ENCODE assay signal across 22 cellular contexts in genomic region chr4:116953947-116954346, GRCh38.
DNase-seq lines count a peak whose midpoint lies in the region; TF ChIP-seq lines count a peak whose summit lies in the region.
"Had no signal": no experiment of that assay in that cellular context is flagged by ENCODE, and none has a peak within 500 bp of the region (broad histone marks: within the 10 kb centered on the region; RNA-seq: fewer than 3 reads in every experiment).

No MANE protein-coding gene starts in this region.

- H3K27me3 ChIP-seq in WERI-Rb-1 (ENCODE audit: insufficient read depth, low read depth, severe bottlenecking) (no peaks in the 10 kb centered on the region), neural cell (ENCODE audit: insufficient read depth, low read depth, low read length) (no peaks in the 10 kb centered on the region), colonic mucosa (no peaks in the 10 kb centered on the region)
- H3K27me3 ChIP-seq: Peyer's patch had no signal

- H3K27ac ChIP-seq in WERI-Rb-1: no peak overlapping the region
- no peak overlapping the region for H3K27ac ChIP-seq in neural cell (ENCODE audit: low read length)
- no peak overlapping the region for H3K27ac ChIP-seq in colonic mucosa
- H3K27ac ChIP-seq: 22Rv1, HL-60, KMS-11, Peyer's patch had no signal

- H3K4me1 ChIP-seq in colonic mucosa: no peaks in the 10 kb centered on the region
- H3K4me1 ChIP-seq: HAP-1, Peyer's patch had no signal

- no peak overlapping the region for H2AFZ ChIP-seq in neural cell (ENCODE audit: low read depth, low read length)

- no TSS peak for BruUV-seq in MCF 10A (replicated peaks; lab: Mats Ljungman, UMichigan)

- no peaks in the 10 kb centered on the region for H3K9me3 Mint-ChIP-seq in MCF 10A (ENCODE audit: unreplicated experiment)

- peak; percentile 98 for TF ChIP-seq EP300 in neural cell (conservative IDR thresholded peaks at IDR 0.05; ENCODE audit: poor library complexity, severe bottlenecking)

- H3K27me3 Mint-ChIP-seq in MCF 10A (ENCODE audit: insufficient read depth, unreplicated experiment): peaks cover 14% of the 10 kb centered on the region
- H3K27me3 Mint-ChIP-seq: CD4-positive, alpha-beta T cell; T-cell had no signal

- H3K4me3 Mint-ChIP-seq in MCF 10A (ENCODE audit: unreplicated experiment): no peak overlapping the region
- H3K4me3 Mint-ChIP-seq: CD4-positive, alpha-beta T cell; T-cell had no signal

- no peaks in the 10 kb centered on the region for H3K9me2 ChIP-seq in neural cell (ENCODE audit: insufficient read depth, low read length)

- POLR2A ChIA-PET in MCF 10A (lab: Yijun Ruan, JAX): no interaction called here

- TF ChIP-seq CTCF in WERI-Rb-1 (IDR thresholded peaks at IDR 0.05; ENCODE audit: low read depth, low read length): no peak
- TF ChIP-seq CTCF in neural cell (IDR thresholded peaks at IDR 0.05; ENCODE audit: poor library complexity, severe bottlenecking): peak; percentile 22
- TF ChIP-seq CTCF in MCF 10A (IDR thresholded peaks at IDR 0.05; ENCODE audit: unreplicated experiment): no peak
- TF ChIP-seq CTCF in colonic mucosa (IDR thresholded peaks at IDR 0.05): no peak

- CTCF ChIA-PET in MCF 10A (lab: Yijun Ruan, JAX): no interaction called here

- no peaks in the 10 kb centered on the region for H3F3A ChIP-seq in neural cell (ENCODE audit: insufficient read depth, low read length, poor library complexity, severe bottlenecking)

- peak; percentile 43 for TF ChIP-seq RAD21 in neural cell (conservative IDR thresholded peaks at IDR 0.05)

- H3K9ac ChIP-seq in neural cell (ENCODE audit: low read length) (no peak overlapping the region), colonic mucosa (ENCODE audit: low read depth in 2 of 2, low read length in 2 of 2) (no peak overlapping the region)
- H3K9ac ChIP-seq: KMS-11 had no signal

- peak overlapping the region; percentile 18 for H3K4me2 ChIP-seq in neural cell (ENCODE audit: low read length)
- H3K4me2 ChIP-seq: KMS-11 had no signal

- intact Hi-C loops in MCF 10A (cut with micrococcal nuclease): no loop called here
- intact Hi-C loops in colonic mucosa (cut with DNase I): no loop called here

- H3K36me3 Mint-ChIP-seq in MCF 10A (ENCODE audit: insufficient read depth, unreplicated experiment): no peaks in the 10 kb centered on the region
- H3K36me3 Mint-ChIP-seq: T-cell had no signal

- H3K4me3 ChIP-seq in WERI-Rb-1 (ENCODE audit: low read depth, low read length) (no peak overlapping the region), neural cell (ENCODE audit: low read length) (no peak overlapping the region), colonic mucosa (no peak overlapping the region)
- H3K4me3 ChIP-seq: HAP-1, Peyer's patch had no signal

- no peaks in the 10 kb centered on the region for H4K20me1 ChIP-seq in neural cell (ENCODE audit: insufficient read depth)

- H3K9me3 ChIP-seq in WERI-Rb-1 (ENCODE audit: severe bottlenecking): no peaks in the 10 kb centered on the region
- no peaks in the 10 kb centered on the region for H3K9me3 ChIP-seq in neural cell (ENCODE audit: low read length)
- H3K9me3 ChIP-seq in colonic mucosa: no peaks in the 10 kb centered on the region
- H3K9me3 ChIP-seq: HAP-1, Peyer's patch had no signal

- DNase-seq in DMS 273 (lab: John Stamatoyannopoulos, UW; ENCODE audit: unreplicated experiment) (peak; percentile 11), DMS 273 treated with DMSO at 0.1 percent for 48 hours (lab: John Stamatoyannopoulos, UW) (no peak), NCI-H2081 treated with DMSO at 0.1 percent for 48 hours (lab: John Stamatoyannopoulos, UW) (peak; percentile 14), WERI-Rb-1 (peak; percentile 25), MCF 10A (ENCODE audit: unreplicated experiment) (no peak), colonic mucosa (no peak)
- no peak for DNase-seq in activated CD8-positive, alpha-beta memory T cell treated with anti-CD3 and anti-CD28 coated beads for 24 hours
- DNase-seq: AML-193; Calu3; CD4-positive, alpha-beta T cell; DMS79; NCI-H1417 treated with DMSO at 0.1 percent for 48 hours; NCI-H2029; NCI-H524; NK-92 treated with Interleukin-12 subunit alpha and Interleukin-12 subunit beta, amount 100 ng/mL, for 24 hours; Peyer's patch; T-cell had no signal

- H3K27ac Mint-ChIP-seq in MCF 10A (ENCODE audit: low read depth, unreplicated experiment): no peak overlapping the region
- H3K27ac Mint-ChIP-seq: CD4-positive, alpha-beta T cell; T-cell had no signal

- H3K4me1 Mint-ChIP-seq in MCF 10A (ENCODE audit: insufficient read depth, unreplicated experiment): no peaks in the 10 kb centered on the region
- H3K4me1 Mint-ChIP-seq: T-cell had no signal

- H3K36me3 ChIP-seq in WERI-Rb-1 (no peaks in the 10 kb centered on the region), neural cell (ENCODE audit: insufficient read depth, low read length) (no peaks in the 10 kb centered on the region), colonic mucosa (no peaks in the 10 kb centered on the region)
- H3K36me3 ChIP-seq: HAP-1, Peyer's patch had no signal

- no peaks in the 10 kb centered on the region for H3K79me2 ChIP-seq in neural cell (replicated peaks; ENCODE audit: insufficient read depth, low read length)

TF ChIP-seq in neural cell, 6 proteins besides CTCF, POLR2A, EP300 and RAD21:
- TF ChIP-seq REST (IDR thresholded peaks at IDR 0.05; ENCODE audit: borderline replicate concordance): peak; percentile 20
- TF ChIP-seq SMC3 (conservative IDR thresholded peaks at IDR 0.05; ENCODE audit: poor library complexity): peak; percentile 43
- no peak for TF ChIP-seq TAF1 (IDR thresholded peaks at IDR 0.05; ENCODE audit: low read depth)
- no peak for TF ChIP-seq EZH2 (IDR thresholded peaks at IDR 0.05; ENCODE audit: borderline replicate concordance, insufficient read depth, low read length, poor library complexity, severe bottlenecking)
- peak; percentile 94 for TF ChIP-seq POLR2AphosphoS5 (IDR thresholded peaks at IDR 0.05)

Comparison
In these comparisons a context has a peak if more than half of its experiments do, and no peak if none do; other contexts are left out.
1. DNase-seq: peak in DMS 273 (single experiment), NCI-H2081 treated with DMSO at 0.1 percent for 48 hours (single experiment) and WERI-Rb-1 (single experiment); none in DMS 273 treated with DMSO at 0.1 percent for 48 hours (single experiment), activated CD8-positive, alpha-beta memory T cell treated with anti-CD3 and anti-CD28 coated beads for 24 hours (single experiment), MCF 10A (single experiment) and colonic mucosa (single experiment).